ENCODE assay signal across 25 cellular contexts in genomic region chr16:89025636-89026035, GRCh38. TPM values are rescaled to one million over a fixed set of nuclear protein-coding genes. Genes with fewer than 3 reads are reported as not detected.
DNase-seq lines count a peak whose midpoint lies in the region; ATAC-seq and TF ChIP-seq lines count a peak whose summit lies in the region.
"Had no signal": no experiment of that assay in that cellular context is flagged by ENCODE, and none has a peak within 500 bp of the region (broad histone marks: within the 10 kb centered on the region; RNA-seq: fewer than 3 reads in every experiment).

No MANE protein-coding gene starts in this region.

- H3K27ac Mint-ChIP-seq in activated CD4-positive, alpha-beta T cell treated with anti-CD3 and anti-CD28 coated beads for 36 hours, result peak overlapping the region; percentile 90
- H3K27ac Mint-ChIP-seq in CD8-positive, alpha-beta memory T cell, result peak overlapping the region in 6 of 8 donors; percentile 29 to 91 (median 80)
- peak overlapping the region; percentile 89 for H3K27ac Mint-ChIP-seq in activated CD4-positive, alpha-beta memory T cell treated with anti-CD3 and anti-CD28 coated beads for 36 hours
- peak overlapping the region; percentile 32 for H3K27ac Mint-ChIP-seq in central memory CD8-positive, alpha-beta T cell (ENCODE audit: low read depth)

- peaks cover 21% of the 10 kb centered on the region for H3K4me1 Mint-ChIP-seq in activated CD4-positive, alpha-beta T cell treated with anti-CD3 and anti-CD28 coated beads for 36 hours
- H3K4me1 Mint-ChIP-seq in CD8-positive, alpha-beta memory T cell, result peaks cover 12 to 34% (median 20%) of the 10 kb centered on the region in 3 donors
- peaks cover 23% of the 10 kb centered on the region for H3K4me1 Mint-ChIP-seq in activated CD4-positive, alpha-beta memory T cell treated with anti-CD3 and anti-CD28 coated beads for 36 hours (ENCODE audit: low read depth)
- peaks cover 26% of the 10 kb centered on the region for H3K4me1 Mint-ChIP-seq in central memory CD8-positive, alpha-beta T cell

- no peaks in the 10 kb centered on the region for H3K27me3 ChIP-seq in CD8-positive, alpha-beta memory T cell (ENCODE audit: insufficient read depth, low read length, poor library complexity, severe bottlenecking)
- no peaks in the 10 kb centered on the region for H3K27me3 ChIP-seq in Peyer's patch
- H3K27me3 ChIP-seq: vagina had no signal

- no peak for TF ChIP-seq CTCF in Peyer's patch (IDR thresholded peaks at IDR 0.05)

- no peak for ATAC-seq in activated CD4-positive, alpha-beta T cell treated with anti-CD3 and anti-CD28 coated beads for 36 hours
- ATAC-seq in central memory CD8-positive, alpha-beta T cell (replicated peaks; ENCODE audit: extremely low read depth, poor library complexity, severe bottlenecking), result no peak
- no peak for ATAC-seq in GM21737 (IDR thresholded peaks at IDR 0.05; ENCODE audit: unreplicated experiment)
- ATAC-seq: HepG2, left ventricle myocardium superior, psoas muscle had no signal

- H3K36me3 Mint-ChIP-seq in activated CD4-positive, alpha-beta T cell treated with anti-CD3 and anti-CD28 coated beads for 36 hours (ENCODE audit: low read depth), result peaks cover 11% of the 10 kb centered on the region
- peaks cover 0 to 20% (median 0%) of the 10 kb centered on the region in 3 donors for H3K36me3 Mint-ChIP-seq in CD8-positive, alpha-beta memory T cell
- H3K36me3 Mint-ChIP-seq in activated CD4-positive, alpha-beta memory T cell treated with anti-CD3 and anti-CD28 coated beads for 36 hours, result peaks cover 10% of the 10 kb centered on the region
- H3K36me3 Mint-ChIP-seq in central memory CD8-positive, alpha-beta T cell (ENCODE audit: insufficient read depth), result peaks cover 3% of the 10 kb centered on the region
- H3K36me3 Mint-ChIP-seq: brain had no signal

- CTCF ChIA-PET in activated CD4-positive, alpha-beta T cell treated with anti-CD3 and anti-CD28 coated beads for 36 hours (lab: Charles Lee), result interaction anchor here (1.2 to 1.7 kb wide), 2 partner anchors 12 to 22 kb away, joined by 4 to 5 read pairs; no protein-coding TSS in a partner anchor
- CTCF ChIA-PET in CD8-positive, alpha-beta memory T cell (lab: Charles Lee), result no interaction called here
- CTCF ChIA-PET in activated CD4-positive, alpha-beta memory T cell treated with anti-CD3 and anti-CD28 coated beads for 36 hours (lab: Charles Lee), result no interaction called here

- no peak overlapping the region for H3K4me3 ChIP-seq in CD8-positive, alpha-beta memory T cell (ENCODE audit: low read length)
- H3K4me3 ChIP-seq in Peyer's patch, result no peak overlapping the region
- H3K4me3 ChIP-seq: psoas muscle, vagina had no signal

- H3K9me3 Mint-ChIP-seq in activated CD4-positive, alpha-beta T cell treated with anti-CD3 and anti-CD28 coated beads for 36 hours (ENCODE audit: low read depth), result peaks cover 18% of the 10 kb centered on the region
- H3K9me3 Mint-ChIP-seq in CD8-positive, alpha-beta memory T cell, result peaks cover 10 to 19% (median 13%) of the 10 kb centered on the region in 5 donors
- peaks cover 20% of the 10 kb centered on the region for H3K9me3 Mint-ChIP-seq in activated CD4-positive, alpha-beta memory T cell treated with anti-CD3 and anti-CD28 coated beads for 36 hours
- peaks cover 16% of the 10 kb centered on the region for H3K9me3 Mint-ChIP-seq in central memory CD8-positive, alpha-beta T cell

- POLR2A ChIA-PET in activated CD4-positive, alpha-beta T cell treated with anti-CD3 and anti-CD28 coated beads for 36 hours (lab: Charles Lee), result interaction anchor here (0.6 kb wide), 1 partner anchor 146 kb away, joined by 3 read pairs; no protein-coding TSS in a partner anchor
- POLR2A ChIA-PET in CD8-positive, alpha-beta memory T cell (lab: Charles Lee), result no interaction called here
- POLR2A ChIA-PET in activated CD4-positive, alpha-beta memory T cell treated with anti-CD3 and anti-CD28 coated beads for 36 hours (lab: Charles Lee), result no interaction called here

- no peak for TF ChIP-seq POLR2A in Peyer's patch (IDR thresholded peaks at IDR 0.05)

- intact Hi-C loops in activated CD4-positive, alpha-beta T cell treated with anti-CD3 and anti-CD28 coated beads for 36 hours (cut with DNase I, micrococcal nuclease), result loop anchor here (1.0 to 2.0 kb wide), 5 partner anchors 25 to 569 kb away; partner anchors contain the start of gene ACSF3 (in 1 of the 2)
- intact Hi-C loops in activated CD4-positive, alpha-beta memory T cell treated with anti-CD3 and anti-CD28 coated beads for 36 hours (cut with micrococcal nuclease), result loop anchor here (2.0 to 10.0 kb wide), 3 partner anchors 71 to 479 kb away; partner anchors contain the start of genes SPG7 and ZNF778

- H3K36me3 ChIP-seq in CD8-positive, alpha-beta memory T cell (ENCODE audit: insufficient read depth, low read length), result no peaks in the 10 kb centered on the region
- H3K36me3 ChIP-seq in Peyer's patch, result no peaks in the 10 kb centered on the region
- H3K36me3 ChIP-seq: vagina had no signal

- H3K9me3 ChIP-seq in CD8-positive, alpha-beta memory T cell (ENCODE audit: low read length), result no peaks in the 10 kb centered on the region
- H3K9me3 ChIP-seq in Peyer's patch, result peaks cover 0 to 5% (median 0%) of the 10 kb centered on the region in 4 donors
- H3K9me3 ChIP-seq: vagina had no signal

- no peak overlapping the region for H3K4me3 Mint-ChIP-seq in activated CD4-positive, alpha-beta T cell treated with anti-CD3 and anti-CD28 coated beads for 36 hours
- H3K4me3 Mint-ChIP-seq in CD8-positive, alpha-beta memory T cell, result peak overlapping the region in 3 of 7 donors; percentile 2 to 79 (median 44)
- no peak overlapping the region for H3K4me3 Mint-ChIP-seq in activated CD4-positive, alpha-beta memory T cell treated with anti-CD3 and anti-CD28 coated beads for 36 hours
- no peak overlapping the region for H3K4me3 Mint-ChIP-seq in central memory CD8-positive, alpha-beta T cell
- H3K4me3 Mint-ChIP-seq: brain; CD4-positive, CD25-positive, alpha-beta regulatory T cell had no signal

- no peak overlapping the region for H3K27ac ChIP-seq in CD8-positive, alpha-beta memory T cell (ENCODE audit: low read depth, low read length)
- no peak overlapping the region for H3K27ac ChIP-seq in Peyer's patch
- H3K27ac ChIP-seq: psoas muscle, vagina, VCaP had no signal

- peaks cover 3% of the 10 kb centered on the region for H3K27me3 Mint-ChIP-seq in activated CD4-positive, alpha-beta T cell treated with anti-CD3 and anti-CD28 coated beads for 36 hours
- peaks cover 3 to 4% of the 10 kb centered on the region in 2 donors for H3K27me3 Mint-ChIP-seq in CD8-positive, alpha-beta memory T cell
- no peaks in the 10 kb centered on the region for H3K27me3 Mint-ChIP-seq in activated CD4-positive, alpha-beta memory T cell treated with anti-CD3 and anti-CD28 coated beads for 36 hours
- H3K27me3 Mint-ChIP-seq in central memory CD8-positive, alpha-beta T cell, result no peaks in the 10 kb centered on the region
- H3K27me3 Mint-ChIP-seq: stimulated activated naive CD8-positive, alpha-beta T cell treated with anti-CD3 and anti-CD28 coated beads, Interleukin-15, amount 100 ng/mL, for 72 hours had no signal

- no peak for DNase-seq in activated CD4-positive, alpha-beta T cell treated with anti-CD3 and anti-CD28 coated beads for 36 hours
- DNase-seq in activated CD4-positive, alpha-beta T cell treated with anti-CD3 and anti-CD28 coated beads, Interleukin-2, amount 50 U/mL, for 1 hour, result no peak
- no peak for DNase-seq in CD8-positive, alpha-beta memory T cell
- no peak for DNase-seq in activated CD4-positive, alpha-beta memory T cell treated with anti-CD3 and anti-CD28 coated beads for 36 hours
- DNase-seq in central memory CD8-positive, alpha-beta T cell (ENCODE audit: low spot score in 2 of 2), result no peak
- DNase-seq in Peyer's patch (no peak), NCI-H526 treated with DMSO at 0.1 percent for 48 hours (lab: John Stamatoyannopoulos, UW) (no peak)
- DNase-seq: HCEC 1CT, islet precursor cell, left ventricle myocardium superior, NCI-H1436 treated with DMSO at 0.1 percent for 48 hours, NCI-H2107, NCI-H774, psoas muscle, SK-N-SH, T-helper 9 cell had no signal

- peaks cover 7% of the 10 kb centered on the region for H3K4me1 ChIP-seq in CD8-positive, alpha-beta memory T cell (ENCODE audit: insufficient read depth, low read length)
- H3K4me1 ChIP-seq in Peyer's patch, result no peaks in the 10 kb centered on the region
- H3K4me1 ChIP-seq: psoas muscle, vagina had no signal

RNA-seq across cellular contexts. Expression of gene CBFA2T3, which starts 48.6 kb away (rescaled TPM):
- total RNA-seq in activated CD4-positive, alpha-beta T cell treated with anti-CD3 and anti-CD28 coated beads for 36 hours, result under 1 TPM; 0.30 to 0.34 TPM
- under 1 TPM in 1 of 2 experiments, not detected in 1; 0.22 TPM for total RNA-seq in CD8-positive, alpha-beta memory T cell
- not detected for polyA plus RNA-seq in CD8-positive, alpha-beta memory T cell
- total RNA-seq in activated CD4-positive, alpha-beta memory T cell treated with anti-CD3 and anti-CD28 coated beads for 36 hours, result under 1 TPM in 1 of 2 experiments, not detected in 1; 0.12 TPM
- 10 to 100 TPM in 1 of 4 donors, 1 to 10 TPM in 3; 3.5 to 35.5 (median 6.8) TPM for total RNA-seq in Peyer's patch
- total RNA-seq: A172, HepG2, LHCN-M2 had no signal
- polyA plus RNA-seq: SK-N-SH had no signal

Comparison
In these comparisons a context has a peak if more than half of its experiments do, and no peak if none do; other contexts are left out.
1. H3K27ac Mint-ChIP-seq: peak in every context shown above with its lines; median percentile 90 in activated CD4-positive, alpha-beta T cell treated with anti-CD3 and anti-CD28 coated beads for 36 hours; 89 in activated CD4-positive, alpha-beta memory T cell treated with anti-CD3 and anti-CD28 coated beads for 36 hours; 80 in CD8-positive, alpha-beta memory T cell; 32 in central memory CD8-positive, alpha-beta T cell.